ENCODE assay signal across 1 cellular context in the genomic region with DNA sequence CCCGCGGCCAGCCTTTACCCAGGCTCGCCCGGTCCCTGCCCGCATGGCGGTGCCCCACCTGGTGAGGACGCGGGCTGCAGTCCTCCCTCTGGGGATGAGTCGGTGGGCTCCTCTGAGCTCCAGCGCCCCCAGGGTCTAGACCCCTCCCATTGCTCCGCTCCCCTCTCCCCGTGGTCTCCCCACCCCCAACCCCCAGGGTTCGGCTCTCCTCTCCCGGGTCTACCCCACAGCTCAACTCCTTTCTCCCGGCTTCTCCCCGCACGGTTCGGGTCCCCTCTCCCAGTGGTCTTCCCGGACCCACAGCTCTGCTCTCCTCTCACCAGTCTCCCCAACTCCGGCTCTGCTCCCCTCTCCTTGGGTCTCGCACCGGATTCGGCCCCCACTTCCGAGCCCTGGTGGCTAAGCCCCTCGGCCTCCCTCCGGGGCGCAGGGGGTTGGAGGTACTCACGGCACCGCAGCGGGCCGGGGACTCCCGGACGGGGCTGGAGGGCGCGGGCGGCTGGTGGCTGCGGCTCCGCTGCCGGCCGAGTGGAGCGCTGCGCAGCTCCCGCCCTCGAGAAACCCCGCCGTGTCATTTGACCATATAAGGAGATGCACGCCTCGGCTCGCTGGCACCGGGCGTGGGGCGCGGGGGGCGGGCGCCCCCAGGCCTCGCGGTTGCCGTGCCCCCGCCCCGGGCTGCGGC.
TF ChIP-seq lines count a peak whose summit lies in the region.

A gene with protein sequence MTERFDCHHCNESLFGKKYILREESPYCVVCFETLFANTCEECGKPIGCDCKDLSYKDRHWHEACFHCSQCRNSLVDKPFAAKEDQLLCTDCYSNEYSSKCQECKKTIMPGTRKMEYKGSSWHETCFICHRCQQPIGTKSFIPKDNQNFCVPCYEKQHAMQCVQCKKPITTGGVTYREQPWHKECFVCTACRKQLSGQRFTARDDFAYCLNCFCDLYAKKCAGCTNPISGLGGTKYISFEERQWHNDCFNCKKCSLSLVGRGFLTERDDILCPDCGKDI (minus strand): TSS at position 530 of the 685 bp plus-strand sequence. CDS start 12,535 bp downstream, outside the sequence.

TF ChIP-seq in HepG2, 621 proteins besides CTCF, POLR2A, EP300 and RAD21 (continued from another document and continues in another):
- TF ChIP-seq, protein P1, sequence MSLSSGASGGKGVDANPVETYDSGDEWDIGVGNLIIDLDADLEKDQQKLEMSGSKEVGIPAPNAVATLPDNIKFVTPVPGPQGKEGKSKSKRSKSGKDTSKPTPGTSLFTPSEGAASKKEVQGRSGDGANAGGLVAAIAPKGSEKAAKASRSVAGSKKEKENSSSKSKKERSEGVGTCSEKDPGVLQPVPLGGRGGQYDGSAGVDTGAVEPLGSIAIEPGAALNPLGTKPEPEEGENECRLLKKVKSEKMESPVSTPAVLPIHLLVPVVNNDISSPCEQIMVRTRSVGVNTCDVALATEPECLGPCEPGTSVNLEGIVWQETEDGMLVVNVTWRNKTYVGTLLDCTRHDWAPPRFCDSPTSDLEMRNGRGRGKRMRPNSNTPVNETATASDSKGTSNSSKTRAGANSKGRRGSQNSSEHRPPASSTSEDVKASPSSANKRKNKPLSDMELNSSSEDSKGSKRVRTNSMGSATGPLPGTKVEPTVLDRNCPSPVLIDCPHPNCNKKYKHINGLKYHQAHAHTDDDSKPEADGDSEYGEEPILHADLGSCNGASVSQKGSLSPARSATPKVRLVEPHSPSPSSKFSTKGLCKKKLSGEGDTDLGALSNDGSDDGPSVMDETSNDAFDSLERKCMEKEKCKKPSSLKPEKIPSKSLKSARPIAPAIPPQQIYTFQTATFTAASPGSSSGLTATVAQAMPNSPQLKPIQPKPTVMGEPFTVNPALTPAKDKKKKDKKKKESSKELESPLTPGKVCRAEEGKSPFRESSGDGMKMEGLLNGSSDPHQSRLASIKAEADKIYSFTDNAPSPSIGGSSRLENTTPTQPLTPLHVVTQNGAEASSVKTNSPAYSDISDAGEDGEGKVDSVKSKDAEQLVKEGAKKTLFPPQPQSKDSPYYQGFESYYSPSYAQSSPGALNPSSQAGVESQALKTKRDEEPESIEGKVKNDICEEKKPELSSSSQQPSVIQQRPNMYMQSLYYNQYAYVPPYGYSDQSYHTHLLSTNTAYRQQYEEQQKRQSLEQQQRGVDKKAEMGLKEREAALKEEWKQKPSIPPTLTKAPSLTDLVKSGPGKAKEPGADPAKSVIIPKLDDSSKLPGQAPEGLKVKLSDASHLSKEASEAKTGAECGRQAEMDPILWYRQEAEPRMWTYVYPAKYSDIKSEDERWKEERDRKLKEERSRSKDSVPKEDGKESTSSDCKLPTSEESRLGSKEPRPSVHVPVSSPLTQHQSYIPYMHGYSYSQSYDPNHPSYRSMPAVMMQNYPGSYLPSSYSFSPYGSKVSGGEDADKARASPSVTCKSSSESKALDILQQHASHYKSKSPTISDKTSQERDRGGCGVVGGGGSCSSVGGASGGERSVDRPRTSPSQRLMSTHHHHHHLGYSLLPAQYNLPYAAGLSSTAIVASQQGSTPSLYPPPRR (CRISPR knock-in tag; IDR thresholded peaks at IDR 0.05; ENCODE audit: borderline replicate concordance): no peak
- TF ChIP-seq AGO2 (optimal IDR thresholded peaks at IDR 0.05; ENCODE audit: low read depth, low read length): no peak
- TF ChIP-seq SIN3B (IDR thresholded peaks at IDR 0.05; ENCODE audit: low read length): no peak
- TF ChIP-seq, protein P2, sequence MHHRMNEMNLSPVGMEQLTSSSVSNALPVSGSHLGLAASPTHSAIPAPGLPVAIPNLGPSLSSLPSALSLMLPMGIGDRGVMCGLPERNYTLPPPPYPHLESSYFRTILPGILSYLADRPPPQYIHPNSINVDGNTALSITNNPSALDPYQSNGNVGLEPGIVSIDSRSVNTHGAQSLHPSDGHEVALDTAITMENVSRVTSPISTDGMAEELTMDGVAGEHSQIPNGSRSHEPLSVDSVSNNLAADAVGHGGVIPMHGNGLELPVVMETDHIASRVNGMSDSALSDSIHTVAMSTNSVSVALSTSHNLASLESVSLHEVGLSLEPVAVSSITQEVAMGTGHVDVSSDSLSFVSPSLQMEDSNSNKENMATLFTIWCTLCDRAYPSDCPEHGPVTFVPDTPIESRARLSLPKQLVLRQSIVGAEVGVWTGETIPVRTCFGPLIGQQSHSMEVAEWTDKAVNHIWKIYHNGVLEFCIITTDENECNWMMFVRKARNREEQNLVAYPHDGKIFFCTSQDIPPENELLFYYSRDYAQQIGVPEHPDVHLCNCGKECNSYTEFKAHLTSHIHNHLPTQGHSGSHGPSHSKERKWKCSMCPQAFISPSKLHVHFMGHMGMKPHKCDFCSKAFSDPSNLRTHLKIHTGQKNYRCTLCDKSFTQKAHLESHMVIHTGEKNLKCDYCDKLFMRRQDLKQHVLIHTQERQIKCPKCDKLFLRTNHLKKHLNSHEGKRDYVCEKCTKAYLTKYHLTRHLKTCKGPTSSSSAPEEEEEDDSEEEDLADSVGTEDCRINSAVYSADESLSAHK (CRISPR knock-in tag; IDR thresholded peaks at IDR 0.05; ENCODE audit: borderline replicate concordance): no peak
- TF ChIP-seq, protein P3, sequence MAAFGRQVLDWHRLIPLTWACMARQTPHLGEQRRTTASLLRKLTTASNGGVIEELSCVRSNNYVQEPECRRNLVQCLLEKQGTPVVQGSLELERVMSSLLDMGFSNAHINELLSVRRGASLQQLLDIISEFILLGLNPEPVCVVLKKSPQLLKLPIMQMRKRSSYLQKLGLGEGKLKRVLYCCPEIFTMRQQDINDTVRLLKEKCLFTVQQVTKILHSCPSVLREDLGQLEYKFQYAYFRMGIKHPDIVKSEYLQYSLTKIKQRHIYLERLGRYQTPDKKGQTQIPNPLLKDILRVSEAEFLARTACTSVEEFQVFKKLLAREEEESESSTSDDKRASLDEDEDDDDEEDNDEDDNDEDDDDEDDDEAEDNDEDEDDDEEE (CRISPR knock-in tag; IDR thresholded peaks at IDR 0.05): peak; percentile 65; the same call in 1 of the 2 replicates
- no peak for TF ChIP-seq NFE2 (CRISPR knock-in tag; IDR thresholded peaks at IDR 0.05)
- TF ChIP-seq SSRP1 (CRISPR knock-in tag; IDR thresholded peaks at IDR 0.05): no peak
- TF ChIP-seq ZNF777 (CRISPR knock-in tag; IDR thresholded peaks at IDR 0.05): peak; percentile 92
- TF ChIP-seq, protein P4, sequence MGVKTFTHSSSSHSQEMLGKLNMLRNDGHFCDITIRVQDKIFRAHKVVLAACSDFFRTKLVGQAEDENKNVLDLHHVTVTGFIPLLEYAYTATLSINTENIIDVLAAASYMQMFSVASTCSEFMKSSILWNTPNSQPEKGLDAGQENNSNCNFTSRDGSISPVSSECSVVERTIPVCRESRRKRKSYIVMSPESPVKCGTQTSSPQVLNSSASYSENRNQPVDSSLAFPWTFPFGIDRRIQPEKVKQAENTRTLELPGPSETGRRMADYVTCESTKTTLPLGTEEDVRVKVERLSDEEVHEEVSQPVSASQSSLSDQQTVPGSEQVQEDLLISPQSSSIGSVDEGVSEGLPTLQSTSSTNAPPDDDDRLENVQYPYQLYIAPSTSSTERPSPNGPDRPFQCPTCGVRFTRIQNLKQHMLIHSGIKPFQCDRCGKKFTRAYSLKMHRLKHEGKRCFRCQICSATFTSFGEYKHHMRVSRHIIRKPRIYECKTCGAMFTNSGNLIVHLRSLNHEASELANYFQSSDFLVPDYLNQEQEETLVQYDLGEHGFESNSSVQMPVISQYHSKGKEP (CRISPR knock-in tag; IDR thresholded peaks at IDR 0.05): no peak
- no peak for TF ChIP-seq ZNF530 (CRISPR knock-in tag; IDR thresholded peaks at IDR 0.05; ENCODE audit: low read depth)
- no peak for TF ChIP-seq KLF12 (CRISPR knock-in tag; IDR thresholded peaks at IDR 0.05; ENCODE audit: borderline replicate concordance)
- TF ChIP-seq RARA (CRISPR knock-in tag; IDR thresholded peaks at IDR 0.05): no peak
- no peak for TF ChIP-seq TCF12 (IDR thresholded peaks at IDR 0.05)
- TF ChIP-seq TCF12 (CRISPR knock-in tag; IDR thresholded peaks at IDR 0.05): peak; percentile 36; the same call in 1 of the 2 replicates
- TF ChIP-seq CCDC6 (CRISPR knock-in tag; IDR thresholded peaks at IDR 0.05): no peak
- TF ChIP-seq ZNF12 (CRISPR knock-in tag; IDR thresholded peaks at IDR 0.05): no peak
- no peak for TF ChIP-seq NONO (IDR thresholded peaks at IDR 0.05)
- TF ChIP-seq NONO (CRISPR knock-in tag; conservative IDR thresholded peaks at IDR 0.05): no peak
- TF ChIP-seq ZNF562 (CRISPR knock-in tag; IDR thresholded peaks at IDR 0.05; ENCODE audit: borderline replicate concordance): no peak
- TF ChIP-seq, protein P5, sequence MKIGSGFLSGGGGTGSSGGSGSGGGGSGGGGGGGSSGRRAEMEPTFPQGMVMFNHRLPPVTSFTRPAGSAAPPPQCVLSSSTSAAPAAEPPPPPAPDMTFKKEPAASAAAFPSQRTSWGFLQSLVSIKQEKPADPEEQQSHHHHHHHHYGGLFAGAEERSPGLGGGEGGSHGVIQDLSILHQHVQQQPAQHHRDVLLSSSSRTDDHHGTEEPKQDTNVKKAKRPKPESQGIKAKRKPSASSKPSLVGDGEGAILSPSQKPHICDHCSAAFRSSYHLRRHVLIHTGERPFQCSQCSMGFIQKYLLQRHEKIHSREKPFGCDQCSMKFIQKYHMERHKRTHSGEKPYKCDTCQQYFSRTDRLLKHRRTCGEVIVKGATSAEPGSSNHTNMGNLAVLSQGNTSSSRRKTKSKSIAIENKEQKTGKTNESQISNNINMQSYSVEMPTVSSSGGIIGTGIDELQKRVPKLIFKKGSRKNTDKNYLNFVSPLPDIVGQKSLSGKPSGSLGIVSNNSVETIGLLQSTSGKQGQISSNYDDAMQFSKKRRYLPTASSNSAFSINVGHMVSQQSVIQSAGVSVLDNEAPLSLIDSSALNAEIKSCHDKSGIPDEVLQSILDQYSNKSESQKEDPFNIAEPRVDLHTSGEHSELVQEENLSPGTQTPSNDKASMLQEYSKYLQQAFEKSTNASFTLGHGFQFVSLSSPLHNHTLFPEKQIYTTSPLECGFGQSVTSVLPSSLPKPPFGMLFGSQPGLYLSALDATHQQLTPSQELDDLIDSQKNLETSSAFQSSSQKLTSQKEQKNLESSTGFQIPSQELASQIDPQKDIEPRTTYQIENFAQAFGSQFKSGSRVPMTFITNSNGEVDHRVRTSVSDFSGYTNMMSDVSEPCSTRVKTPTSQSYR (CRISPR knock-in tag; IDR thresholded peaks at IDR 0.05; ENCODE audit: borderline replicate concordance): no peak
- TF ChIP-seq ZBTB20 (CRISPR knock-in tag; IDR thresholded peaks at IDR 0.05; ENCODE audit: borderline replicate concordance, low read depth): no peak
- 0 out of 2 replicates have a peak, but pooled peaks have one; percentile 32 for TF ChIP-seq MTF2 (CRISPR knock-in tag; IDR thresholded peaks at IDR 0.05; ENCODE audit: borderline replicate concordance)
- TF ChIP-seq PAX8 (CRISPR knock-in tag; IDR thresholded peaks at IDR 0.05; ENCODE audit: borderline replicate concordance): no peak; the same call in 1 of the 2 replicates
- no peak for TF ChIP-seq ZNF614 (CRISPR knock-in tag; IDR thresholded peaks at IDR 0.05; ENCODE audit: borderline replicate concordance)
- TF ChIP-seq ZNF776 (CRISPR knock-in tag; IDR thresholded peaks at IDR 0.05): peak; percentile 80; the same call in 1 of the 2 replicates
- no peak for TF ChIP-seq ZNF660 (CRISPR knock-in tag; IDR thresholded peaks at IDR 0.05; ENCODE audit: borderline replicate concordance, low read depth)
- TF ChIP-seq, protein P6, sequence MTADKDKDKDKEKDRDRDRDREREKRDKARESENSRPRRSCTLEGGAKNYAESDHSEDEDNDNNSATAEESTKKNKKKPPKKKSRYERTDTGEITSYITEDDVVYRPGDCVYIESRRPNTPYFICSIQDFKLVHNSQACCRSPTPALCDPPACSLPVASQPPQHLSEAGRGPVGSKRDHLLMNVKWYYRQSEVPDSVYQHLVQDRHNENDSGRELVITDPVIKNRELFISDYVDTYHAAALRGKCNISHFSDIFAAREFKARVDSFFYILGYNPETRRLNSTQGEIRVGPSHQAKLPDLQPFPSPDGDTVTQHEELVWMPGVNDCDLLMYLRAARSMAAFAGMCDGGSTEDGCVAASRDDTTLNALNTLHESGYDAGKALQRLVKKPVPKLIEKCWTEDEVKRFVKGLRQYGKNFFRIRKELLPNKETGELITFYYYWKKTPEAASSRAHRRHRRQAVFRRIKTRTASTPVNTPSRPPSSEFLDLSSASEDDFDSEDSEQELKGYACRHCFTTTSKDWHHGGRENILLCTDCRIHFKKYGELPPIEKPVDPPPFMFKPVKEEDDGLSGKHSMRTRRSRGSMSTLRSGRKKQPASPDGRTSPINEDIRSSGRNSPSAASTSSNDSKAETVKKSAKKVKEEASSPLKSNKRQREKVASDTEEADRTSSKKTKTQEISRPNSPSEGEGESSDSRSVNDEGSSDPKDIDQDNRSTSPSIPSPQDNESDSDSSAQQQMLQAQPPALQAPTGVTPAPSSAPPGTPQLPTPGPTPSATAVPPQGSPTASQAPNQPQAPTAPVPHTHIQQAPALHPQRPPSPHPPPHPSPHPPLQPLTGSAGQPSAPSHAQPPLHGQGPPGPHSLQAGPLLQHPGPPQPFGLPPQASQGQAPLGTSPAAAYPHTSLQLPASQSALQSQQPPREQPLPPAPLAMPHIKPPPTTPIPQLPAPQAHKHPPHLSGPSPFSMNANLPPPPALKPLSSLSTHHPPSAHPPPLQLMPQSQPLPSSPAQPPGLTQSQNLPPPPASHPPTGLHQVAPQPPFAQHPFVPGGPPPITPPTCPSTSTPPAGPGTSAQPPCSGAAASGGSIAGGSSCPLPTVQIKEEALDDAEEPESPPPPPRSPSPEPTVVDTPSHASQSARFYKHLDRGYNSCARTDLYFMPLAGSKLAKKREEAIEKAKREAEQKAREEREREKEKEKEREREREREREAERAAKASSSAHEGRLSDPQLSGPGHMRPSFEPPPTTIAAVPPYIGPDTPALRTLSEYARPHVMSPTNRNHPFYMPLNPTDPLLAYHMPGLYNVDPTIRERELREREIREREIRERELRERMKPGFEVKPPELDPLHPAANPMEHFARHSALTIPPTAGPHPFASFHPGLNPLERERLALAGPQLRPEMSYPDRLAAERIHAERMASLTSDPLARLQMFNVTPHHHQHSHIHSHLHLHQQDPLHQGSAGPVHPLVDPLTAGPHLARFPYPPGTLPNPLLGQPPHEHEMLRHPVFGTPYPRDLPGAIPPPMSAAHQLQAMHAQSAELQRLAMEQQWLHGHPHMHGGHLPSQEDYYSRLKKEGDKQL (CRISPR knock-in tag; IDR thresholded peaks at IDR 0.05; ENCODE audit: low read depth): no peak
- TF ChIP-seq RELA (CRISPR knock-in tag; IDR thresholded peaks at IDR 0.05): no peak
- TF ChIP-seq ZNF44 (CRISPR knock-in tag; IDR thresholded peaks at IDR 0.05): no peak
- no peak for TF ChIP-seq LCORL (IDR thresholded peaks at IDR 0.05)
- TF ChIP-seq LCORL (CRISPR knock-in tag; IDR thresholded peaks at IDR 0.05): no peak
- TF ChIP-seq, protein P7, sequence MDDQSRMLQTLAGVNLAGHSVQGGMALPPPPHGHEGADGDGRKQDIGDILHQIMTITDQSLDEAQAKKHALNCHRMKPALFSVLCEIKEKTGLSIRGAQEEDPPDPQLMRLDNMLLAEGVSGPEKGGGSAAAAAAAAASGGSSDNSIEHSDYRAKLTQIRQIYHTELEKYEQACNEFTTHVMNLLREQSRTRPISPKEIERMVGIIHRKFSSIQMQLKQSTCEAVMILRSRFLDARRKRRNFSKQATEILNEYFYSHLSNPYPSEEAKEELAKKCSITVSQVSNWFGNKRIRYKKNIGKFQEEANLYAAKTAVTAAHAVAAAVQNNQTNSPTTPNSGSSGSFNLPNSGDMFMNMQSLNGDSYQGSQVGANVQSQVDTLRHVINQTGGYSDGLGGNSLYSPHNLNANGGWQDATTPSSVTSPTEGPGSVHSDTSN (CRISPR knock-in tag; IDR thresholded peaks at IDR 0.05; ENCODE audit: borderline replicate concordance): no peak
- peak; percentile 50; the same call in 1 of the 2 replicates for TF ChIP-seq SPEN (CRISPR knock-in tag; IDR thresholded peaks at IDR 0.05; ENCODE audit: low read depth)
- no peak for TF ChIP-seq ZFP1 (CRISPR knock-in tag; IDR thresholded peaks at IDR 0.05)
- no peak for TF ChIP-seq KLF9 (CRISPR knock-in tag; IDR thresholded peaks at IDR 0.05; ENCODE audit: low read depth)
- TF ChIP-seq HOXD1 (CRISPR knock-in tag; IDR thresholded peaks at IDR 0.05): no peak
- no peak for TF ChIP-seq GTF3A (CRISPR knock-in tag; conservative IDR thresholded peaks at IDR 0.05)
- no peak for TF ChIP-seq NCOA5 (CRISPR knock-in tag; IDR thresholded peaks at IDR 0.05)
- TF ChIP-seq MYNN (CRISPR knock-in tag; IDR thresholded peaks at IDR 0.05; ENCODE audit: low read depth): no peak
